1 cellular context compared by ENCODE assay signal in the genomic region with DNA sequence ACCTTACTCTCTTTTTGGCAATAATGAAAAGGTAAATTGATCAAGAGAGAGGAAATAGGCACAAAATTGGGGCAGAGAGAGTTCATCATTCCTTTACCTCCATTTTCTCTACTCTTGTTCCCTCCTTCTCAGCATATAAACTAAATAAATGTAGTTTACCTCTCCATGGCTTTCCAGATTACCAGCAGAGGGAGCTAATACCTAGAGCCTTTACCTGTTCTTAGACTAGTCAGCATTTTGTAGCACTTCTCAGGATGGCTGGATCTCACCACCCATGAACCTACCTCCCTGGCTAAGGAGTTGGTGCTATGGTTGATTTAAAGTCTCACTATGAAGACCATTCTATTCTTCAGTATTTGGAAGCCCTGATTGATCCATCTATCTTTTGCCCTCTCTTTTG.
TF ChIP-seq lines count a peak whose summit lies in the region.

No MANE protein-coding gene starts in this region.

TF ChIP-seq in HepG2, 621 proteins besides CTCF, POLR2A, EP300 and RAD21 (continued from another document):
- TF ChIP-seq ZNF367 (CRISPR knock-in tag; IDR thresholded peaks at IDR 0.05; ENCODE audit: borderline replicate concordance) (no peak), SSRP1 (CRISPR knock-in tag; IDR thresholded peaks at IDR 0.05) (no peak), ZNF501 (CRISPR knock-in tag; IDR thresholded peaks at IDR 0.05) (no peak), ZNF790 (CRISPR knock-in tag; IDR thresholded peaks at IDR 0.05; ENCODE audit: borderline replicate concordance) (no peak), KDM5B (CRISPR knock-in tag; IDR thresholded peaks at IDR 0.05; ENCODE audit: borderline replicate concordance) (no peak), FOXK1 (CRISPR knock-in tag; IDR thresholded peaks at IDR 0.05; ENCODE audit: borderline replicate concordance, low read depth) (no peak), POLR2AphosphoS2 (IDR thresholded peaks at IDR 0.05; ENCODE audit: low read depth, low read length) (no peak), GTF3A (CRISPR knock-in tag; conservative IDR thresholded peaks at IDR 0.05) (no peak), ZNF564 (CRISPR knock-in tag; IDR thresholded peaks at IDR 0.05) (no peak), ZNF432 (CRISPR knock-in tag; IDR thresholded peaks at IDR 0.05; ENCODE audit: borderline replicate concordance) (no peak), MAFF (IDR thresholded peaks at IDR 0.05; ENCODE audit: low read depth, low read length) (peak; percentile 71), ZNF746 (CRISPR knock-in tag; IDR thresholded peaks at IDR 0.05) (no peak), ZC3H13 (CRISPR knock-in tag; IDR thresholded peaks at IDR 0.05) (no peak), ZNF530 (CRISPR knock-in tag; IDR thresholded peaks at IDR 0.05; ENCODE audit: low read depth) (no peak), EZH2 (conservative IDR thresholded peaks at IDR 0.05; ENCODE audit: low read depth, low read length) (no peak), NRL (CRISPR knock-in tag; IDR thresholded peaks at IDR 0.05; ENCODE audit: borderline replicate concordance) (no peak), HHEX (CRISPR knock-in tag; IDR thresholded peaks at IDR 0.05) (no peak), MAFK (conservative IDR thresholded peaks at IDR 0.05 in 1 of 2, IDR thresholded peaks at IDR 0.05 in 1 of 2; ENCODE audit: low read length in 2 of 2) (peak; percentile 64 to 70), ZFP36 (IDR thresholded peaks at IDR 0.05; ENCODE audit: borderline replicate concordance, low read depth, low read length, partially characterized antibody) (no peak), SMC3 (IDR thresholded peaks at IDR 0.05; ENCODE audit: low read length) (0 out of 2 replicates have a peak, but pooled peaks have one; percentile 16)
- TF ChIP-seq, protein P1, sequence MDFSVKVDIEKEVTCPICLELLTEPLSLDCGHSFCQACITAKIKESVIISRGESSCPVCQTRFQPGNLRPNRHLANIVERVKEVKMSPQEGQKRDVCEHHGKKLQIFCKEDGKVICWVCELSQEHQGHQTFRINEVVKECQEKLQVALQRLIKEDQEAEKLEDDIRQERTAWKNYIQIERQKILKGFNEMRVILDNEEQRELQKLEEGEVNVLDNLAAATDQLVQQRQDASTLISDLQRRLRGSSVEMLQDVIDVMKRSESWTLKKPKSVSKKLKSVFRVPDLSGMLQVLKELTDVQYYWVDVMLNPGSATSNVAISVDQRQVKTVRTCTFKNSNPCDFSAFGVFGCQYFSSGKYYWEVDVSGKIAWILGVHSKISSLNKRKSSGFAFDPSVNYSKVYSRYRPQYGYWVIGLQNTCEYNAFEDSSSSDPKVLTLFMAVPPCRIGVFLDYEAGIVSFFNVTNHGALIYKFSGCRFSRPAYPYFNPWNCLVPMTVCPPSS (IDR thresholded peaks at IDR 0.05), result no peak
- TF ChIP-seq, protein P2, sequence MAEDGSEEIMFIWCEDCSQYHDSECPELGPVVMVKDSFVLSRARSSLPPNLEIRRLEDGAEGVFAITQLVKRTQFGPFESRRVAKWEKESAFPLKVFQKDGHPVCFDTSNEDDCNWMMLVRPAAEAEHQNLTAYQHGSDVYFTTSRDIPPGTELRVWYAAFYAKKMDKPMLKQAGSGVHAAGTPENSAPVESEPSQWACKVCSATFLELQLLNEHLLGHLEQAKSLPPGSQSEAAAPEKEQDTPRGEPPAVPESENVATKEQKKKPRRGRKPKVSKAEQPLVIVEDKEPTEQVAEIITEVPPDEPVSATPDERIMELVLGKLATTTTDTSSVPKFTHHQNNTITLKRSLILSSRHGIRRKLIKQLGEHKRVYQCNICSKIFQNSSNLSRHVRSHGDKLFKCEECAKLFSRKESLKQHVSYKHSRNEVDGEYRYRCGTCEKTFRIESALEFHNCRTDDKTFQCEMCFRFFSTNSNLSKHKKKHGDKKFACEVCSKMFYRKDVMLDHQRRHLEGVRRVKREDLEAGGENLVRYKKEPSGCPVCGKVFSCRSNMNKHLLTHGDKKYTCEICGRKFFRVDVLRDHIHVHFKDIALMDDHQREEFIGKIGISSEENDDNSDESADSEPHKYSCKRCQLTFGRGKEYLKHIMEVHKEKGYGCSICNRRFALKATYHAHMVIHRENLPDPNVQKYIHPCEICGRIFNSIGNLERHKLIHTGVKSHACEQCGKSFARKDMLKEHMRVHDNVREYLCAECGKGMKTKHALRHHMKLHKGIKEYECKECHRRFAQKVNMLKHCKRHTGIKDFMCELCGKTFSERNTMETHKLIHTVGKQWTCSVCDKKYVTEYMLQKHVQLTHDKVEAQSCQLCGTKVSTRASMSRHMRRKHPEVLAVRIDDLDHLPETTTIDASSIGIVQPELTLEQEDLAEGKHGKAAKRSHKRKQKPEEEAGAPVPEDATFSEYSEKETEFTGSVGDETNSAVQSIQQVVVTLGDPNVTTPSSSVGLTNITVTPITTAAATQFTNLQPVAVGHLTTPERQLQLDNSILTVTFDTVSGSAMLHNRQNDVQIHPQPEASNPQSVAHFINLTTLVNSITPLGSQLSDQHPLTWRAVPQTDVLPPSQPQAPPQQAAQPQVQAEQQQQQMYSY (CRISPR knock-in tag; IDR thresholded peaks at IDR 0.05), result no peak
